ENCODE assay signal across 25 cellular contexts in the genomic region with DNA sequence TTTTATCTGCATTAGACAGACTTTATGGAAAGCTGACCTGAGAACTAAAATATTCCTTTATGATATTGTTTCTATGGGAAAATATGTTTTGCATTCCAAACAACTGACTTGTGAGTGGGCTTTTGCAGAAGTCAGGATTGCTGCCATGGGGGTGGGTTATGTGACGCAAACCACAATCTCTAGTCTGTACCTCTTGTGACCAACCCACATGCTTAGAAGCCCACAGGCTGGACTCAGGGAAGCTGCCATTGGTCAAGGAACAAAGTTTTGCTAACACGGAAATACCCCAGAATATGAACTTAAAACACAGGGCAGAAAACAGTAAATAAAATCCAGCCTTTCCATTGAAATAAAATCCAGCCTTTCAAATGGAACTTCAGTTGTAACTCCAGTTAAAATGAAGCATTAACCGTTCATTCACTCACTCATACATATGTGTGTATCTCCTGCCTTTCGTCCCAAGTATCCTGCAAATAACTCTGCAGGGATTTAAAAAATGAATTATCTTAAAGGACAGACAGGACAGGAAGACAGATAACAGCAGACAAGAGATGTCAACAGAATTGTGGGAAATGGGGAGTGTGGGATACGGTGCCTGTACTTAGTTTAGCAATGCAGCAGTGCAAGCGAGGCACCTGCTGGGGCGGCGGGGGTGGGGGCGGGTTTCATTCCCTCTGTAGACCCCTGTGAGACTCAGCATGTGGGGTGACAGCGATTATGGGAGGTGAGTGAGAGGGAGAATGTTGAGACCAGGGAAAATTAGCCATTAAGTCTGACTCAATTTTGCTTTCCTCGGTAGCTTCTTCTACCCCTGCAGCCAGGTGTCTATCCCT. TPM values are rescaled to one million over a fixed set of nuclear protein-coding genes. Genes with fewer than 3 reads are reported as not detected.
DNase-seq lines count a peak whose midpoint lies in the region; ATAC-seq and TF ChIP-seq lines count a peak whose summit lies in the region.
"Had no signal": no experiment of that assay in that cellular context is flagged by ENCODE, and none has a peak within 500 bp of the region (broad histone marks: within the 10 kb centered on the region; RNA-seq: fewer than 3 reads in every experiment).

No MANE protein-coding gene starts in this region.

- ATAC-seq in HG02759 (IDR thresholded peaks at IDR 0.05; ENCODE audit: unreplicated experiment) (no peak), T-cell (replicated peaks in 1 of 4) (no peak)
- ATAC-seq: activated T-cell treated with anti-CD3 and anti-CD28 coated beads, Interleukin-2, amount 50 U/mL, for 4 hours; stimulated activated naive CD8-positive, alpha-beta T cell treated with anti-CD3 and anti-CD28 coated beads, Interleukin-15, Interleukin-2, amounts not matched to agents 100 U/mL and 50 U/mL, for 24 hours had no signal

- CTCF ChIA-PET in T-cell (lab: Charles Lee) = no interaction called here

- H3K36me3 ChIP-seq in BE2C (no peaks in the 10 kb centered on the region), brain microvascular endothelial cell (replicated peaks) (no peaks in the 10 kb centered on the region), neural progenitor cell (no peaks in the 10 kb centered on the region)
- no peaks in the 10 kb centered on the region for H3K36me3 ChIP-seq in effector memory CD4-positive, alpha-beta T cell (ENCODE audit: control insufficient read depth, insufficient read depth, low read length)
- H3K36me3 ChIP-seq: BLaER1, tibial artery had no signal

- H3K4me1 Mint-ChIP-seq in neural progenitor cell (peaks cover 33% of the 10 kb centered on the region), T-cell (no peaks in the 10 kb centered on the region)

- H3K27me3 ChIP-seq in BE2C = no peaks in the 10 kb centered on the region
- H3K27me3 ChIP-seq in brain microvascular endothelial cell (replicated peaks) = no peaks in the 10 kb centered on the region
- H3K27me3 ChIP-seq in neural progenitor cell = no peaks in the 10 kb centered on the region
- H3K27me3 ChIP-seq in effector memory CD4-positive, alpha-beta T cell (replicated peaks; ENCODE audit: control insufficient read depth, insufficient read depth, low read length, poor library complexity, severe bottlenecking) = peaks cover 13% of the 10 kb centered on the region
- H3K27me3 ChIP-seq: BLaER1 had no signal

- in situ Hi-C loops in brain microvascular endothelial cell (cut with HindIII; ENCODE audit: low pct_ligation_motif_present, low sequenced_read_pairs) (no loop called here), G401 (cut with HindIII; ENCODE audit: low sequenced_read_pairs) (no loop called here)

- H4K20me1 ChIP-seq in neural progenitor cell (ENCODE audit: low read depth) = no peaks in the 10 kb centered on the region
- H4K20me1 ChIP-seq: BLaER1 had no signal

- H2AFZ ChIP-seq in neural progenitor cell (replicated peaks) = peak overlapping the region; percentile 37

- peak overlapping the region; percentile 83 for H3K27ac ChIP-seq in brain microvascular endothelial cell
- H3K27ac ChIP-seq in neural progenitor cell = no peak overlapping the region
- H3K27ac ChIP-seq in effector memory CD4-positive, alpha-beta T cell (ENCODE audit: insufficient read depth, low read length, poor library complexity, severe bottlenecking) = no peak overlapping the region
- H3K27ac ChIP-seq: BLaER1, tibial artery had no signal

- H3K9me3 ChIP-seq in BE2C (no peaks in the 10 kb centered on the region), neural progenitor cell (ENCODE audit: low read depth) (no peaks in the 10 kb centered on the region)
- H3K9me3 ChIP-seq in effector memory CD4-positive, alpha-beta T cell (ENCODE audit: control insufficient read depth, low read length) = no peaks in the 10 kb centered on the region
- H3K9me3 ChIP-seq: BLaER1, tibial artery had no signal

- peak overlapping the region; percentile 55 for H3K4me2 ChIP-seq in neural progenitor cell

- no peaks in the 10 kb centered on the region for H3K9me3 Mint-ChIP-seq in neural progenitor cell
- H3K9me3 Mint-ChIP-seq in T-cell = no peaks in the 10 kb centered on the region
- H3K9me3 Mint-ChIP-seq: activated T-cell treated with anti-CD3 and anti-CD28 coated beads, Interleukin-2, amount 50 U/mL, for 4 hours had no signal

- no peaks in the 10 kb centered on the region for H3K79me2 ChIP-seq in neural progenitor cell (ENCODE audit: low read depth)

- H3F3A ChIP-seq in neural progenitor cell (ENCODE audit: low read depth) = no peaks in the 10 kb centered on the region

- H3K4me1 ChIP-seq in BE2C = no peaks in the 10 kb centered on the region
- peaks cover 24% of the 10 kb centered on the region for H3K4me1 ChIP-seq in neural progenitor cell
- no peaks in the 10 kb centered on the region for H3K4me1 ChIP-seq in effector memory CD4-positive, alpha-beta T cell (ENCODE audit: control insufficient read depth, insufficient read depth, low read length, poor library complexity, severe bottlenecking)

- H3K36me3 Mint-ChIP-seq in neural progenitor cell (no peaks in the 10 kb centered on the region), T-cell (no peaks in the 10 kb centered on the region)

- peak overlapping the region; percentile 20; the same call in 1 of the 2 replicates for H3K4me3 ChIP-seq in BE2C (ENCODE audit: low read depth, low read length)
- no peak overlapping the region for H3K4me3 ChIP-seq in brain microvascular endothelial cell (ENCODE audit: low read depth, low read length)
- no peak overlapping the region for H3K4me3 ChIP-seq in neural progenitor cell
- H3K4me3 ChIP-seq in effector memory CD4-positive, alpha-beta T cell (ENCODE audit: insufficient read depth, low read depth, low read length, poor library complexity, severe bottlenecking) = no peak overlapping the region
- H3K4me3 ChIP-seq: BLaER1, lung, tibial artery had no signal

- POLR2A ChIA-PET in T-cell (lab: Charles Lee) = no interaction called here

- H3K9ac ChIP-seq in neural progenitor cell = no peak overlapping the region
- H3K9ac ChIP-seq: BLaER1 had no signal

- peaks cover 3% of the 10 kb centered on the region for H3K27me3 Mint-ChIP-seq in neural progenitor cell (ENCODE audit: insufficient read depth, low read depth)
- peaks cover 52 to 54% of the 10 kb centered on the region in 2 donors for H3K27me3 Mint-ChIP-seq in T-cell

- H3K4me3 Mint-ChIP-seq in neural progenitor cell = no peak overlapping the region
- H3K4me3 Mint-ChIP-seq in T-cell = no peak overlapping the region
- H3K4me3 Mint-ChIP-seq: activated T-cell treated with anti-CD3 and anti-CD28 coated beads, Interleukin-2, amount 50 U/mL, for 4 hours had no signal

- DNase-seq in BE2C (no peak), NCI-H226 (peak; percentile 22), brain microvascular endothelial cell (peak; percentile 98), neural progenitor cell (ENCODE audit: low spot score) (no peak), G401 (ENCODE audit: low spot score) (no peak), T-cell (no peak)
- no peak for DNase-seq in effector memory CD4-positive, alpha-beta T cell
- DNase-seq: activated naive CD4-positive, alpha-beta T cell treated with anti-CD3 and anti-CD28 coated beads, Interleukin-2, amount 50 U/mL, for 16 hours; activated T-cell treated with anti-CD3 and anti-CD28 coated beads, Interleukin-2, amount 50 U/mL, for 4 hours; aorta; Calu3; effector CD4-positive, alpha-beta T cell; erythroblast; HCEC 1CT; KG1; MV-4-11; NCI-H1694; SHP77; small intestine; stimulated activated CD4-positive, alpha-beta T cell treated with anti-CD3 and anti-CD28 coated beads, Interleukin-4, amount 100 ng/mL, for 1 hour; stimulated activated naive CD8-positive, alpha-beta T cell treated with anti-CD3 and anti-CD28 coated beads, Interleukin-15, Interleukin-2, amounts not matched to agents 100 U/mL and 50 U/mL, for 24 hours; tibial artery had no signal

- TF ChIP-seq CTCF in BE2C (IDR thresholded peaks at IDR 0.05; ENCODE audit: low read depth, low read length) (no peak), brain microvascular endothelial cell (IDR thresholded peaks at IDR 0.05; ENCODE audit: low read depth, low read length, missing control alignments) (no peak), neural progenitor cell (IDR thresholded peaks at IDR 0.05) (no peak)

- H3K27ac Mint-ChIP-seq in neural progenitor cell (no peak overlapping the region), T-cell (no peak overlapping the region)

RNA-seq across cellular contexts. Expression of a gene that starts 21.0 kb away (rescaled TPM):
- 23.1 TPM for polyA plus RNA-seq in BE2C (2012; ENCODE audit: insufficient read depth, insufficient read length, low read depth)
- total RNA-seq in neural progenitor cell (ENCODE audit: low replicate concordance) (7.2 and 7.8 TPM in 2 replicates), T-cell (10 to 100 TPM in 2 of 5 donors, 1 to 10 TPM in 3; 1.5 to 20.1 (median 3.1) TPM)
- total RNA-seq in G401 (2014; rRNA removed; shearing (Covaris generic)) = 51.7 and 59.9 TPM in 2 replicates

Comparison
In these comparisons a context has a peak if more than half of its experiments do, and no peak if none do; other contexts are left out.
1. DNase-seq: peak in NCI-H226 (single experiment) and brain microvascular endothelial cell (single experiment); none in BE2C (single experiment), neural progenitor cell (single experiment), G401 (single experiment), effector memory CD4-positive, alpha-beta T cell (0 of 3) and T-cell (0 of 34).